In the genomic region with DNA sequence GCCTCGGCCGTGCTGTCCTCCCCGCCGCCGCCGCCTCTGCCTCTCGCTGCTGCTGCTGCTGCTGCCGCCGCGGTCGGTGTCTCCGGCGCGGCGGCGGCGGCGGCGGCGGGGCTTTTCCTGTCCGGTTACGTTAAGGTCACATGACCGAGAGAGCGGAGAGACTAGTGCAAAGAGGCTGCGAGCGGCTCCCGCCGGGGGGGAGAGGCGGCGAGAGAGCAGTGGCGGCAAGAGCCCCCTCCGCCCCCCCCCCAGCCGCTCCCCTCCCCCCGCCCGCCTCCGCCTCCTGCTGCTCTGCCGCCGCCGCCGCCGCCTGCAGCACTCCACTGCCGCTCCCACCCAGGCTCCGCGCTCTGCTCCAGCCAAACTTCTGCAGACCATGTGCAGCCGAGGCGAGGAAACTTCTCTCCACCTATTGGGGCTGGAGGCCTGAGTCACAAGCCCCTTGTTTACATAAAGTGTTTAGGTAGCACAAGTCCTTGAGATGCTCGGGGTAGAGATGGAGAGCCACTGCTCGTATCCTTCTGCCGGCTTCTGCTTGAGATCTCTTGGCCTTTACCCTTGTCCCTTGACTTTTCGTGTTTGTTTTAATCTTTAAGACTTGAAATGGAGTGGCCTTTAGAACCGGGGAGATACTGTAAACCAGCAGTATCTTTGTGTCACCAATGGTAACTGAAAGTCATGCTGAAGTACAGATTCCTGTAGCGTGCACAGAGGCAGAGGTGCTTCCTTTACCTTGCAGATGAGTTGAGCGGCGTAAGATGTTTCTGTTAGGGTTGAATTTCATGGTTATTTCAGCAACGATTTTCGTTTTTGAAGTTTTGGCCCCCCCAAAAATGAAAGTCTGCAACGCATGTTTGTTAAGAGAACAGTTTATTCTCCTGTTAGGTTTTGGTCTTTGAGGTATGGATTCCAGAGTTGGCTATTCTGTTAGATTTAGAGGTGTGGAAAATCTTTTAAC, we compare ENCODE assay signal across 8 cellular contexts. TPM values are rescaled to one million over a fixed set of nuclear protein-coding genes. Genes with fewer than 3 reads are reported as not detected.
DNase-seq lines count a peak whose midpoint lies in the region; ATAC-seq and TF ChIP-seq lines count a peak whose summit lies in the region.

A gene with protein sequence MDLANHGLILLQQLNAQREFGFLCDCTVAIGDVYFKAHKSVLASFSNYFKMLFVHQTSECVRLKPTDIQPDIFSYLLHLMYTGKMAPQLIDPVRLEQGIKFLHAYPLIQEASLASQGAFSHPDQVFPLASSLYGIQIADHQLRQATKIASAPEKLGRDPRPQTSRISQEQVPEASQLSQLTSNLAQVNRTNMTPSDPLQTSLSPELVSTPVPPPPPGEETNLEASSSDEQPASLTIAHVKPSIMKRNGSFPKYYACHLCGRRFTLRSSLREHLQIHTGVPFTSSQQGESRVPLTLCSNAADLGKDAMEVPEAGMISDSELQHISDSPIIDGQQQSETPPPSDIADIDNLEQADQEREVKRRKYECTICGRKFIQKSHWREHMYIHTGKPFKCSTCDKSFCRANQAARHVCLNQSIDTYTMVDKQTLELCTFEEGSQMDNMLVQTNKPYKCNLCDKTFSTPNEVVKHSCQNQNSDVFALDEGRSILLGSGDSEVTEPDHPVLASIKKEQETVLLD (minus strand): TSS at position 89 of the 958 bp plus-strand sequence. CDS start 17,922 bp downstream, outside the sequence.

- ATAC-seq in HG02798 (IDR thresholded peaks at IDR 0.05; ENCODE audit: poor library complexity, unreplicated experiment), result peak; percentile 8

- DNase-seq in NCI-H226 (peak; percentile 71), cerebellum (ENCODE audit: low spot score) (peak; percentile 67), kidney glomerular epithelial cell (lab: John Stamatoyannopoulos, UW) (peak; percentile 57), NCI-H2107 (lab: John Stamatoyannopoulos, UW) (no peak)
- peak; percentile 48 for DNase-seq in activated CD4-positive, alpha-beta T cell treated with anti-CD3 and anti-CD28 coated beads for 1 hour
- DNase-seq in stimulated activated CD4-positive, alpha-beta T cell treated with anti-CD3 and anti-CD28 coated beads, Interleukin-15, amount 100 ng/mL, for 24 hours, result peak; percentile 71

- H3K4me3 ChIP-seq in GM12875 (ENCODE audit: low read depth, low read length), result peak within 1 kb of the TSS; percentile 83

- no peak for TF ChIP-seq CTCF in GM12875 (IDR thresholded peaks at IDR 0.05; ENCODE audit: borderline replicate concordance, insufficient read depth, low read depth, low read length)

RNA-seq across cellular contexts. Expression of the gene that starts here (rescaled TPM):
- 6.9 TPM for total RNA-seq in cerebellum
